8 cellular contexts compared by ENCODE assay signal in genomic region chr1:113978863-113979702, GRCh38.
DNase-seq lines count a peak whose midpoint lies in the region; ATAC-seq and FAIRE-seq lines count a peak whose summit lies in the region.

A gene with protein sequence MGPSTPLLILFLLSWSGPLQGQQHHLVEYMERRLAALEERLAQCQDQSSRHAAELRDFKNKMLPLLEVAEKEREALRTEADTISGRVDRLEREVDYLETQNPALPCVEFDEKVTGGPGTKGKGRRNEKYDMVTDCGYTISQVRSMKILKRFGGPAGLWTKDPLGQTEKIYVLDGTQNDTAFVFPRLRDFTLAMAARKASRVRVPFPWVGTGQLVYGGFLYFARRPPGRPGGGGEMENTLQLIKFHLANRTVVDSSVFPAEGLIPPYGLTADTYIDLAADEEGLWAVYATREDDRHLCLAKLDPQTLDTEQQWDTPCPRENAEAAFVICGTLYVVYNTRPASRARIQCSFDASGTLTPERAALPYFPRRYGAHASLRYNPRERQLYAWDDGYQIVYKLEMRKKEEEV (plus strand): TSS chr1:113979474. CDS start chr1:113979517, 43 bp downstream.

- FAIRE-seq in GM18507 (lab: Jason Lieb, UNC) (peak; percentile 61), islet of Langerhans (lab: Jason Lieb, UNC) (peak; percentile 53)

- H3K4me3 ChIP-seq in skin epidermis, result peak within 1 kb of the TSS in 6 of 7 experiments; percentile 3 to 28 (median 16)

- no peak for ATAC-seq in HG03097 (IDR thresholded peaks at IDR 0.05; ENCODE audit: low FRiP score, unreplicated experiment)

- peak within 1 kb of the TSS in 19 of 21 experiments; percentile 16 to 80 (median 61) for H3K27ac ChIP-seq in skin epidermis

- DNase-seq in AG08395 (ENCODE audit: low spot score) (peak; percentile 95), GM18507 (ENCODE audit: extremely low spot score, insufficient read length, low read depth) (peak; percentile 26), NCI-H1436 (lab: John Stamatoyannopoulos, UW) (peak; percentile 51), T-helper 1 cell (peak in 3 of 5 donors; percentile 11 to 41 (median 28))
- peak; percentile 9 for DNase-seq in central memory CD4-positive, alpha-beta T cell

Comparison
In these comparisons a context has a peak if more than half of its experiments do, and no peak if none do; other contexts are left out.
1. DNase-seq: peak in every context shown above with its lines; median percentile 95 in AG08395; 51 in NCI-H1436; 28 in T-helper 1 cell; 26 in GM18507; 9 in central memory CD4-positive, alpha-beta T cell.